In the genomic region with DNA sequence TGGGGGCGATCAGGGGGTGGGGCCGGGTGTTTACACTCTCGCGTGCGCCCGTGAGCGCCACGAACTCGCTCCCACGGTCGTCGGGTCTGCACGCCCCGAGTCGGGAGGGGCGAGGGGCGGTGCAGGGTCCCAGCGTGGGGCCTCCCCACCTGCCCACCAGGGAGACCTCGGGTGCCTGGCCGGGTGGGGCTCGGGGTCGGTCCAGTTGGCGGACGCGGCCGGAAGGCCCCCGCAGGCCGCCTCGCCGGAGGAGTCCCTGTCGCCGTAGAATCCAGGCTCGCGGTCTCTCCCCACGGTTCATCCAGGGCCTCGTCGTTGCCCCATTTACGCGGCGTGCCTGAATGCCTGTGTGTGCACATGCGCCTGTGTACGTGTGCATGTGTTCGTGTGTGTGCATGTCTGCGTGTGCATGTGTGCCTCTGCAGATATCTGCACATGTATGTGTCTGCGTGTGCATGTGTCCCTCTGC, we compare ENCODE assay signal across 8 cellular contexts. TPM values are rescaled to one million over a fixed set of nuclear protein-coding genes. Genes with fewer than 3 reads are reported as not detected.
DNase-seq lines count a peak whose midpoint lies in the region; ATAC-seq, FAIRE-seq and TF ChIP-seq lines count a peak whose summit lies in the region.

No MANE protein-coding gene starts in this region.

- H3K9me3 ChIP-seq in H1 (ENCODE audit: insufficient read depth in 2 of 2, low read depth in 1 of 2, low read length in 1 of 2): no peaks in the 10 kb centered on the region

- intact Hi-C loops in activated CD4-positive, alpha-beta T cell treated with anti-CD3 and anti-CD28 coated beads for 36 hours (cut with DNase I, micrococcal nuclease): loop anchor here (1.0 to 5.0 kb wide), 6 partner anchors 17 to 787 kb away; a partner anchor contains a TSS
- intact Hi-C loops in posterior cingulate gyrus (cut with DNase I): loop anchor here (1.0 kb wide), 1 partner anchor 36 kb away; a partner anchor contains a TSS

- H3K9ac ChIP-seq in H1 (replicated peaks in 1 of 4; ENCODE audit: extremely low read depth in 1 of 4, low read depth in 3 of 4, low read length in 3 of 4): no peak overlapping the region

- CTCF ChIA-PET in activated CD4-positive, alpha-beta T cell treated with anti-CD3 and anti-CD28 coated beads for 36 hours (lab: Charles Lee): interaction anchor here (1.0 kb wide), 1 partner anchor 56 kb away, joined by 3 read pairs; no protein-coding TSS in a partner anchor
- CTCF ChIA-PET in H1 (lab: Charles Lee; ENCODE audit: partially characterized antibody): no interaction called here

- H3K9me3 Mint-ChIP-seq in activated CD4-positive, alpha-beta T cell treated with anti-CD3 and anti-CD28 coated beads for 36 hours (ENCODE audit: low read depth): peaks cover 6% of the 10 kb centered on the region
- peaks cover 6% of the 10 kb centered on the region for H3K9me3 Mint-ChIP-seq in osteocyte (ENCODE audit: unreplicated experiment)

- no peaks in the 10 kb centered on the region for H3K79me2 ChIP-seq in H1 (ENCODE audit: control insufficient read depth in 1 of 2, insufficient read depth in 2 of 2, low read length in 2 of 2)

- POLR2A ChIA-PET in activated CD4-positive, alpha-beta T cell treated with anti-CD3 and anti-CD28 coated beads for 36 hours (lab: Charles Lee): no interaction called here
- POLR2A ChIA-PET in H1 (lab: Charles Lee; ENCODE audit: partially characterized antibody): no interaction called here

- no peak overlapping the region for H3K27ac ChIP-seq in H1 (ENCODE audit: low read depth, low read length)

- TF ChIP-seq EP300 in H1 (IDR thresholded peaks at IDR 0.05; ENCODE audit: borderline replicate concordance in 1 of 2, low read depth in 2 of 2, low read length in 2 of 2): no peak

- peak overlapping the region; percentile 70 for H3K4me3 ChIP-seq in LNCaP clone FGC (ENCODE audit: low read depth, low read length)
- H3K4me3 ChIP-seq in H1 (ENCODE audit: extremely low read depth in 1 of 4, insufficient read depth in 2 of 4, low read depth in 3 of 4, low read length in 4 of 4): peak overlapping the region; percentile 33 to 78 (median 58)

- no peak overlapping the region for H2BK120ac ChIP-seq in H1 (replicated peaks; ENCODE audit: low read depth, low read length)

- no peak overlapping the region for H2BK12ac ChIP-seq in H1 (ENCODE audit: low read depth, low read length)

- 25% methylated on average over 17 of the region's 45 CpGs; no CpG with 5 or more reads in 1 of the 2 experiments for WGBS in H1 (ENCODE audit: extremely low coverage in 1 of 2, insufficient coverage in 1 of 2, insufficient read length in 1 of 2, insufficient replicate concordance in 2 of 2, low coverage in 1 of 2, low lambda C conversion rate in 2 of 2, missing lambda C conversion rate in 1 of 2), 2 experiments

- H3K23ac ChIP-seq in H1 (ENCODE audit: insufficient read length): no peak overlapping the region

- no peak for TF ChIP-seq POLR2A in H1 (IDR thresholded peaks at IDR 0.05; ENCODE audit: control extremely low read depth in 1 of 2, low read depth in 2 of 2, low read length in 2 of 2)

- peak overlapping the region; percentile 41; the same call in 1 of the 2 replicates for H2AFZ ChIP-seq in H1 (ENCODE audit: low read length)

- peaks cover 10% of the 10 kb centered on the region for H3K4me1 Mint-ChIP-seq in activated CD4-positive, alpha-beta T cell treated with anti-CD3 and anti-CD28 coated beads for 36 hours
- H3K4me1 Mint-ChIP-seq in osteocyte (ENCODE audit: unreplicated experiment): peaks cover 14% of the 10 kb centered on the region

- H2BK5ac ChIP-seq in H1 (ENCODE audit: low read depth, low read length): no peak overlapping the region; the same call in 1 of the 2 replicates

- no peak overlapping the region for H4K91ac ChIP-seq in H1 (replicated peaks; ENCODE audit: insufficient read length, low read length)

- DNase-seq in activated CD4-positive, alpha-beta T cell treated with anti-CD3 and anti-CD28 coated beads for 36 hours: no peak
- no peak for DNase-seq in activated CD4-positive, alpha-beta T cell treated with anti-CD3 and anti-CD28 coated beads, Interleukin-2, amount 50 U/mL, for 1 hour
- DNase-seq in LNCaP clone FGC (ENCODE audit: low read depth): no peak
- DNase-seq in H1 (ENCODE audit: low read depth in 1 of 2, low spot score in 2 of 2): no peak
- no peak for DNase-seq in osteocyte (ENCODE audit: extremely low spot score, unreplicated experiment)
- DNase-seq in effector CD8-positive, alpha-beta T cell (lab: John Stamatoyannopoulos, UW): no peak
- no peak for DNase-seq in COLO829 (ENCODE audit: low spot score)
- no peak for DNase-seq in posterior cingulate gyrus

- no peak overlapping the region for H2AK5ac ChIP-seq in H1 (ENCODE audit: low read depth, low read length)

- peak overlapping the region; percentile 67 for H3K4me3 Mint-ChIP-seq in activated CD4-positive, alpha-beta T cell treated with anti-CD3 and anti-CD28 coated beads for 36 hours
- H3K4me3 Mint-ChIP-seq in osteocyte (ENCODE audit: unreplicated experiment): peak overlapping the region; percentile 79

- no peak for FAIRE-seq in H1 (lab: Jason Lieb, UNC)

- no peaks in the 10 kb centered on the region; a peak in 1 of 8 replicates for H3K36me3 ChIP-seq in H1 (ENCODE audit: control insufficient read depth in 2 of 4, insufficient read depth in 4 of 4, low read length in 3 of 4)

- H4K8ac ChIP-seq in H1 (ENCODE audit: extremely low read depth, insufficient read depth, low read length): peak overlapping the region; percentile 71; the same call in 1 of the 2 replicates

- peaks cover 16 to 34% (median 24%) of the 10 kb centered on the region in 4 experiments for H3K27me3 ChIP-seq in H1 (replicated peaks in 1 of 4; ENCODE audit: control insufficient read depth in 3 of 4, extremely low read depth in 1 of 4, insufficient read depth in 3 of 4, low read length in 3 of 4)

- H3K27me3 Mint-ChIP-seq in activated CD4-positive, alpha-beta T cell treated with anti-CD3 and anti-CD28 coated beads for 36 hours: peaks cover 3% of the 10 kb centered on the region
- no peaks in the 10 kb centered on the region for H3K27me3 Mint-ChIP-seq in osteocyte (ENCODE audit: unreplicated experiment)

- peaks cover 8% of the 10 kb centered on the region; the same call in 1 of the 2 replicates for H3K23me2 ChIP-seq in H1 (ENCODE audit: low read depth, low read length)

- ATAC-seq in activated CD4-positive, alpha-beta T cell treated with anti-CD3 and anti-CD28 coated beads for 36 hours: no peak

- no peak overlapping the region for H3K4ac ChIP-seq in H1 (replicated peaks; ENCODE audit: insufficient read length, low read depth, low read length)

- H3K27ac Mint-ChIP-seq in activated CD4-positive, alpha-beta T cell treated with anti-CD3 and anti-CD28 coated beads for 36 hours: peak overlapping the region; percentile 51
- H3K27ac Mint-ChIP-seq in osteocyte (ENCODE audit: unreplicated experiment): no peak overlapping the region

- H3K36me3 Mint-ChIP-seq in activated CD4-positive, alpha-beta T cell treated with anti-CD3 and anti-CD28 coated beads for 36 hours (ENCODE audit: low read depth): peaks cover 8% of the 10 kb centered on the region
- H3K36me3 Mint-ChIP-seq in osteocyte (ENCODE audit: unreplicated experiment): peaks cover 10% of the 10 kb centered on the region

- no peak overlapping the region for H4K5ac ChIP-seq in H1 (ENCODE audit: insufficient read length, low read depth, low read length)

- no peak overlapping the region for H2BK20ac ChIP-seq in H1 (ENCODE audit: low read length)

- H3K56ac ChIP-seq in H1 (replicated peaks; ENCODE audit: insufficient read length, low read depth, low read length): no peak overlapping the region

- peaks cover 0 to 9% of the 10 kb centered on the region in 2 experiments for H4K20me1 ChIP-seq in H1 (replicated peaks in 1 of 2; ENCODE audit: control insufficient read depth in 1 of 2, insufficient read depth in 2 of 2, low read length in 2 of 2)

- H3K18ac ChIP-seq in H1 (ENCODE audit: extremely low read depth, low read length): no peak overlapping the region

- TF ChIP-seq RAD21 in H1 (IDR thresholded peaks at IDR 0.05 in 1 of 2, conservative IDR thresholded peaks at IDR 0.05 in 1 of 2; ENCODE audit: low read depth in 2 of 2, low read length in 2 of 2): no peak

- H3K79me1 ChIP-seq in H1 (ENCODE audit: low read depth, low read length): no peaks in the 10 kb centered on the region

- H2BK15ac ChIP-seq in H1 (ENCODE audit: low read length): no peak overlapping the region

- no peak overlapping the region for H3K14ac ChIP-seq in H1 (ENCODE audit: insufficient read length)

- H3K4me1 ChIP-seq in H1 (replicated peaks in 1 of 4; ENCODE audit: control insufficient read depth in 3 of 4, insufficient read depth in 4 of 4, low read length in 3 of 4): peaks cover 0 to 11% (median 6%) of the 10 kb centered on the region in 4 experiments; a peak in 4 of 7 replicates

- H3K4me2 ChIP-seq in H1 (ENCODE audit: insufficient read depth in 1 of 2, low read depth in 2 of 2, low read length in 2 of 2): peak overlapping the region; percentile 52 to 90

- TF ChIP-seq CTCF in LNCaP clone FGC (IDR thresholded peaks at IDR 0.05; ENCODE audit: control insufficient read depth, extremely low read depth, insufficient read depth): no peak
- no peak for TF ChIP-seq CTCF in H1 (IDR thresholded peaks at IDR 0.05; ENCODE audit: control extremely low read depth in 1 of 3, insufficient read depth in 1 of 3, low read depth in 1 of 3, low read length in 3 of 3)
- TF ChIP-seq CTCF in osteocyte (IDR thresholded peaks at IDR 0.05): no peak

RNA-seq across cellular contexts. Expression of a gene that starts 0.5 kb away (rescaled TPM):
- 1 to 10 TPM; 3.2 to 4.1 TPM for total RNA-seq in activated CD4-positive, alpha-beta T cell treated with anti-CD3 and anti-CD28 coated beads for 36 hours
- 3.1 and 3.3 TPM in 2 replicates for total RNA-seq in H1 (2021; fragmentation: NEBNext Ultra II Directional; extraction: Animal tissue kit (Norgen Biotek cat#: 25700))
- polyA plus RNA-seq in H1 (2011; rRNA removed): 4.6 and 7.1 TPM in 2 replicates
- polyA plus RNA-seq in H1 (2011; cell fraction: cytosol; rRNA removed): 2.9 TPM
- polyA plus RNA-seq in H1 (2011; cell fraction: nucleus; rRNA removed): 5.8 TPM
- 4.1 to 5.9 TPM (median 4.3 TPM) in 4 replicates for polyA plus RNA-seq in H1 (2012, experiment 1 of 2)
- polyA plus RNA-seq in H1 (2012, experiment 2 of 2): 13.5 TPM
- polyA plus RNA-seq in H1 (2013, experiment 1 of 2): 2.4 TPM
- polyA plus RNA-seq in H1 (2013, experiment 2 of 2): 3.6 TPM
- polyA minus RNA-seq in H1 (2011; rRNA and poly(A)+ RNA removed): 0.95 and 1.5 TPM in 2 replicates
- 1.1 TPM for polyA minus RNA-seq in H1 (2011; cell fraction: cytosol; rRNA and poly(A)+ RNA removed)
- polyA minus RNA-seq in H1 (2011; cell fraction: nucleus; rRNA and poly(A)+ RNA removed): 1.8 TPM
- total RNA-seq in osteocyte: 13.4 and 14.7 TPM in 2 replicates

RNA-seq across cellular contexts. Expression of a gene that starts 17.5 kb away (rescaled TPM):
- 10 to 100 TPM; 28.3 to 36.3 TPM for total RNA-seq in activated CD4-positive, alpha-beta T cell treated with anti-CD3 and anti-CD28 coated beads for 36 hours
- total RNA-seq in H1 (2021; fragmentation: NEBNext Ultra II Directional; extraction: Animal tissue kit (Norgen Biotek cat#: 25700)): 21.4 and 23.3 TPM in 2 replicates
- polyA plus RNA-seq in H1 (2011; rRNA removed): 17.1 and 18.1 TPM in 2 replicates
- polyA plus RNA-seq in H1 (2011; cell fraction: cytosol; rRNA removed): 17.3 TPM
- 19.5 TPM for polyA plus RNA-seq in H1 (2011; cell fraction: nucleus; rRNA removed)
- 29.8 to 30.3 TPM (median 30.2 TPM) in 4 replicates for polyA plus RNA-seq in H1 (2012, experiment 1 of 2)
- polyA plus RNA-seq in H1 (2012, experiment 2 of 2): 18.4 TPM
- 13.8 TPM for polyA plus RNA-seq in H1 (2013, experiment 1 of 2)
- polyA plus RNA-seq in H1 (2013, experiment 2 of 2): 13.2 TPM
- polyA minus RNA-seq in H1 (2011; rRNA and poly(A)+ RNA removed): 10.1 and 10.7 TPM in 2 replicates
- 8.7 TPM for polyA minus RNA-seq in H1 (2011; cell fraction: cytosol; rRNA and poly(A)+ RNA removed)
- polyA minus RNA-seq in H1 (2011; cell fraction: nucleus; rRNA and poly(A)+ RNA removed): 4.8 TPM
- 31.7 and 33.0 TPM in 2 replicates for total RNA-seq in osteocyte

RNA-seq across cellular contexts. Expression of a gene that starts 36.4 kb away (rescaled TPM):
- 1 to 10 TPM; 2.1 TPM for total RNA-seq in activated CD4-positive, alpha-beta T cell treated with anti-CD3 and anti-CD28 coated beads for 36 hours
- 13.6 and 14.2 TPM in 2 replicates for total RNA-seq in H1 (2021; fragmentation: NEBNext Ultra II Directional; extraction: Animal tissue kit (Norgen Biotek cat#: 25700))
- 0.88 and 2.1 TPM in 2 replicates for polyA plus RNA-seq in H1 (2011; rRNA removed)
- polyA plus RNA-seq in H1 (2011; cell fraction: cytosol; rRNA removed): 2.4 TPM
- 4.6 TPM for polyA plus RNA-seq in H1 (2011; cell fraction: nucleus; rRNA removed)
- polyA plus RNA-seq in H1 (2012, experiment 1 of 2): 13.9 to 22.0 TPM (median 20.3 TPM) in 4 replicates
- polyA plus RNA-seq in H1 (2012, experiment 2 of 2): 13.0 TPM
- 6.2 TPM for polyA plus RNA-seq in H1 (2013, experiment 1 of 2)
- polyA plus RNA-seq in H1 (2013, experiment 2 of 2): 5.4 TPM
- 1.7 and 1.8 TPM in 2 replicates for polyA minus RNA-seq in H1 (2011; rRNA and poly(A)+ RNA removed)
- polyA minus RNA-seq in H1 (2011; cell fraction: cytosol; rRNA and poly(A)+ RNA removed): 7.4 TPM
- polyA minus RNA-seq in H1 (2011; cell fraction: nucleus; rRNA and poly(A)+ RNA removed): 5.4 TPM
- 22.9 and 25.2 TPM in 2 replicates for total RNA-seq in osteocyte

RNA-seq across cellular contexts. Expression of a gene that starts 50.8 kb away (rescaled TPM):
- 10 to 100 TPM; 74.1 to 74.8 TPM for total RNA-seq in activated CD4-positive, alpha-beta T cell treated with anti-CD3 and anti-CD28 coated beads for 36 hours
- 82.0 and 88.8 TPM in 2 replicates for total RNA-seq in H1 (2021; fragmentation: NEBNext Ultra II Directional; extraction: Animal tissue kit (Norgen Biotek cat#: 25700))
- 100 and 101 TPM in 2 replicates for polyA plus RNA-seq in H1 (2011; rRNA removed)
- 110 TPM for polyA plus RNA-seq in H1 (2011; cell fraction: cytosol; rRNA removed)
- polyA plus RNA-seq in H1 (2011; cell fraction: nucleus; rRNA removed): 107 TPM
- 81.1 to 86.2 TPM (median 86.2 TPM) in 4 replicates for polyA plus RNA-seq in H1 (2012, experiment 1 of 2)
- 57.9 TPM for polyA plus RNA-seq in H1 (2012, experiment 2 of 2)
- 70.1 TPM for polyA plus RNA-seq in H1 (2013, experiment 1 of 2)
- polyA plus RNA-seq in H1 (2013, experiment 2 of 2): 72.8 TPM
- 93.1 and 96.5 TPM in 2 replicates for polyA minus RNA-seq in H1 (2011; rRNA and poly(A)+ RNA removed)
- polyA minus RNA-seq in H1 (2011; cell fraction: cytosol; rRNA and poly(A)+ RNA removed): 50.5 TPM
- polyA minus RNA-seq in H1 (2011; cell fraction: nucleus; rRNA and poly(A)+ RNA removed): 34.8 TPM
- total RNA-seq in osteocyte: 75.6 and 78.5 TPM in 2 replicates

RNA-seq across cellular contexts. Expression of a gene that starts 52.9 kb away (rescaled TPM):
- 10 to 100 TPM; 83.3 to 97.2 TPM for total RNA-seq in activated CD4-positive, alpha-beta T cell treated with anti-CD3 and anti-CD28 coated beads for 36 hours
- total RNA-seq in H1 (2021; fragmentation: NEBNext Ultra II Directional; extraction: Animal tissue kit (Norgen Biotek cat#: 25700)): 117 and 118 TPM in 2 replicates
- 162 and 214 TPM in 2 replicates for polyA plus RNA-seq in H1 (2011; rRNA removed)
- 111 TPM for polyA plus RNA-seq in H1 (2011; cell fraction: cytosol; rRNA removed)
- 346 TPM for polyA plus RNA-seq in H1 (2011; cell fraction: nucleus; rRNA removed)
- polyA plus RNA-seq in H1 (2012, experiment 1 of 2): 116 to 160 TPM (median 143 TPM) in 4 replicates
- polyA plus RNA-seq in H1 (2012, experiment 2 of 2): 116 TPM
- polyA plus RNA-seq in H1 (2013, experiment 1 of 2): 64.1 TPM
- 59.0 TPM for polyA plus RNA-seq in H1 (2013, experiment 2 of 2)
- polyA minus RNA-seq in H1 (2011; rRNA and poly(A)+ RNA removed): 107 and 112 TPM in 2 replicates
- polyA minus RNA-seq in H1 (2011; cell fraction: cytosol; rRNA and poly(A)+ RNA removed): 87.7 TPM
- polyA minus RNA-seq in H1 (2011; cell fraction: nucleus; rRNA and poly(A)+ RNA removed): 90.6 TPM
- 74.0 and 75.7 TPM in 2 replicates for total RNA-seq in osteocyte
